1 cellular context compared by ENCODE assay signal in the genomic region with DNA sequence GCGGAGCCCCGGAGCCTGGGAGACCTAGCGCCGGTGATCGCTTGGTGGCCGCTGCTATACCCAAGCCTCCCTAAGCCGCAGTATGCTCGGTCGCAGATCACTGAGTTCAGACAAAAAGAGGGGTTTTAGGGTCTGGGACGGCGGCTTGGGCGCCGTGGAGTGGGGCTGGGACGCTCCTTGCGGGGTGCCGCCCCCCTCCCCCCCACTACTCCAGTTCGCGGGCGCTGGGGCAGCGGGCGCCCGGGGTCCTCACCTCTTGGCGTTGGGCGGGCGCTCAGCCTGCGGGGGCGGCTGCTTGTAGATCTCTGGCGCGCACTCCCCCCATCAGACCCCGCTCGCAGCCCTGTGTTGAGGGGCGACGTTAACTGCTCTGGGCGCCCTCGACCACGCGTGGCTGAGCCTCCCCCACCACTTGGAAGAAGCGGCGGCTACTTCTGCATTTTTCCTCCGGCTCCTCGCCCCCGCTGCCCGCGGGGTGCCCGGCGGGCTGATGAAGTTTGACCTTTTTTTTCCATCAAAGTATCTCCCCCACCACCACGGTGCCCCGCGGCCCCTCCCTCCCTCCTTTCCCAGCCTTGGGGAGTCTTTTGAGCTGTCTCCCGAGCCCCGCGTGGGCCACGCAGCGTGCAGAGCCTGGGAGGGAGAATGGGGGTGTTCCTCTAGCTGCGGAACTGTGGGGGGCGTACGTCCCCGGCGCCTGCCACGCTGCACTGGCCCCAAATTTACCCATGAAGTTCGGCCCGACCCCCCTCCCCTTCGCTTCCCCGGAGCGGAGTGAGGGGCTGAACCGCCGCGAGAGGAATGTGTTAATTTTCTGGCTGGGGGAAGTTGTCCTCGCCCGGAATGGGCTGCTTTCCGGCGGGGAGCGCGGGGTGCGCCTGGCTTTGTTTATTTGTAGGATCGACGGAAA.
TF ChIP-seq lines count a peak whose summit lies in the region.

No MANE protein-coding gene starts in this region.

TF ChIP-seq in IMR-90, 13 proteins besides CTCF, POLR2A, EP300 and RAD21:
- 0 out of 2 replicates have a peak, but pooled peaks have one; percentile 33 for TF ChIP-seq CHD1 (IDR thresholded peaks at IDR 0.05; ENCODE audit: low read depth, low read length)
- TF ChIP-seq RCOR1 (IDR thresholded peaks at IDR 0.05; ENCODE audit: insufficient replicate concordance, low read length) = no peak
